In the genomic region with DNA sequence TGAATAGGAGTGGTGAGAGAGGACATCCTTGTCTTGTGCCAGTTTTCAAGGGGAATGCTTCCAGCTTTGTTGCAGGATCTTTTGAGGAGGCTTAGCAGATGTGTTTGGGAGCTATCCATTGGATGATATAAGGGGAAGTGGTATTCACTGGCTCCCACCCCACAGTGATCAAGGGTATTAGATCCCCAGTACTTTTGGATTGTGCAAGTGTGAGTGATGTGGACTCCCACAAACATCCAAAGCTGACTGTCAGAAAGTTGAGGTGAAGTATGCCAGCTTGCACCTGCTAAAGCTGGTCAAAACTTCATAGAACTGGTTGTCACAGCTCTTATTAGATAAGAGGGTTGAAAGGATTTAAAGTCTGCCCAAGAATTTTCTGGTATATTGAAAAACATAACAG, we compare ENCODE assay signal across 33 cellular contexts.
"Had no signal": no experiment of that assay in that cellular context is flagged by ENCODE, and none has a peak within 500 bp of the region (broad histone marks: within the 10 kb centered on the region; RNA-seq: fewer than 3 reads in every experiment).

No MANE protein-coding gene starts in this region.

- H3K4me3 ChIP-seq: esophagus muscularis mucosa, gastrocnemius medialis, heart left ventricle had no signal

- H3K27me3 ChIP-seq: brain microvascular endothelial cell, esophagus muscularis mucosa, foreskin keratinocyte, gastrocnemius medialis, heart left ventricle had no signal

- H3K9me3 Mint-ChIP-seq: activated CD4-positive, alpha-beta memory T cell treated with anti-CD3 and anti-CD28 coated beads for 36 hours; activated naive CD4-positive, alpha-beta T cell treated with anti-CD3 and anti-CD28 coated beads for 36 hours had no signal

- H3K27me3 Mint-ChIP-seq: activated CD4-positive, alpha-beta memory T cell treated with anti-CD3 and anti-CD28 coated beads for 36 hours; activated CD4-positive, alpha-beta T cell treated with anti-CD3 and anti-CD28 coated beads for 36 hours; activated CD4-positive, alpha-beta T cell treated with anti-CD3 and anti-CD28 coated beads, Interleukin-2, amount 10 ng/mL, durations not matched to agents 24 days and 14 days; activated CD8-positive, alpha-beta memory T cell treated with anti-CD3 and anti-CD28 coated beads, Interleukin-2, amount 10 ng/mL, durations not matched to agents 7 days and 5 days; activated naive CD8-positive, alpha-beta T cell; effector memory CD8-positive, alpha-beta T cell; T-helper 17 cell had no signal

- H3K9me3 ChIP-seq: esophagus muscularis mucosa, gastrocnemius medialis had no signal

- H3K27ac ChIP-seq: brain microvascular endothelial cell, esophagus muscularis mucosa, foreskin keratinocyte, gastrocnemius medialis, heart left ventricle had no signal

- ATAC-seq: activated CD4-positive, alpha-beta T cell treated with anti-CD3 and anti-CD28 coated beads for 36 hours; activated CD8-positive, alpha-beta memory T cell treated with anti-CD3 and anti-CD28 coated beads, Interleukin-2, amount 10 ng/mL, durations not matched to agents 7 days and 5 days; activated CD8-positive, alpha-beta T cell treated with anti-CD3 and anti-CD28 coated beads, Interleukin-2, amount 10 ng/mL, durations not matched to agents 7 days and 5 days; effector memory CD8-positive, alpha-beta T cell; foreskin keratinocyte; gastrocnemius medialis; heart left ventricle; T-helper 17 cell had no signal

- H3K4me1 Mint-ChIP-seq: activated CD8-positive, alpha-beta memory T cell treated with anti-CD3 and anti-CD28 coated beads, Interleukin-2, amount 10 ng/mL, durations not matched to agents 7 days and 5 days had no signal

- DNase-seq: activated CD4-positive, alpha-beta memory T cell treated with anti-CD3 and anti-CD28 coated beads for 36 hours; activated CD4-positive, alpha-beta T cell treated with anti-CD3 and anti-CD28 coated beads for 36 hours; activated CD4-positive, alpha-beta T cell treated with anti-CD3 and anti-CD28 coated beads, Interleukin-2, amount 10 ng/mL, durations not matched to agents 24 days and 14 days; activated CD4-positive, CD25-positive, alpha-beta regulatory T cell; activated CD4-positive, CD25-positive, alpha-beta regulatory T cell treated with anti-CD3 and anti-CD28 coated beads, Interleukin-2, amount 50 U/mL, for 72 hours; activated CD8-positive, alpha-beta memory T cell treated with anti-CD3 and anti-CD28 coated beads, Interleukin-2, amount 10 ng/mL, durations not matched to agents 7 days and 5 days; activated CD8-positive, alpha-beta memory T cell treated with anti-CD3 and anti-CD28 coated beads, Interleukin-2, amount 50 U/mL, for 4 hours; activated CD8-positive, alpha-beta T cell treated with anti-CD3 and anti-CD28 coated beads, Interleukin-2, amount 10 ng/mL, durations not matched to agents 7 days and 5 days; activated effector memory CD4-positive, alpha-beta T cell treated with anti-CD3 and anti-CD28 coated beads, Interleukin-2, amount 50 U/mL, for 16 hours; activated naive CD4-positive, alpha-beta T cell treated with anti-CD3 and anti-CD28 coated beads for 36 hours; activated T-cell treated with anti-CD3 and anti-CD28 coated beads, Interleukin-2, amount 50 U/mL, for 1 hour; activated T-cell treated with anti-CD3 and anti-CD28 coated beads, Interleukin-2, amount 50 U/mL, for 48 hours; amniotic stem cell; anterior cingulate cortex; brain microvascular endothelial cell; caudate nucleus; cortex of kidney; dermis blood vessel endothelial cell; effector CD4-positive, alpha-beta T cell; effector memory CD8-positive, alpha-beta T cell; erythroblast; foreskin keratinocyte; gastrocnemius medialis; glutamatergic neuron; heart left ventricle; T-helper 1 cell; T-helper 17 cell; T1000 had no signal

- H3K4me3 Mint-ChIP-seq: activated CD4-positive, alpha-beta memory T cell treated with anti-CD3 and anti-CD28 coated beads for 36 hours; activated CD4-positive, alpha-beta T cell treated with anti-CD3 and anti-CD28 coated beads for 36 hours; activated CD4-positive, alpha-beta T cell treated with anti-CD3 and anti-CD28 coated beads, Interleukin-2, amount 10 ng/mL, durations not matched to agents 24 days and 14 days; activated CD8-positive, alpha-beta memory T cell treated with anti-CD3 and anti-CD28 coated beads, Interleukin-2, amount 10 ng/mL, durations not matched to agents 7 days and 5 days; activated CD8-positive, alpha-beta T cell treated with anti-CD3 and anti-CD28 coated beads, Interleukin-2, amount 10 ng/mL, durations not matched to agents 7 days and 5 days; activated naive CD4-positive, alpha-beta T cell treated with anti-CD3 and anti-CD28 coated beads for 36 hours; activated naive CD8-positive, alpha-beta T cell; activated T-helper 1 cell treated with anti-CD3 and anti-CD28 coated beads, Interleukin-12 subunit alpha, Interleukin-12 subunit beta, Interleukin-2, Interleukin-4 antibody, amounts not matched to agents 30 ng/mL and 10 ng/mL and 1 ng/mL, durations not matched to agents 14 hours and 24 hours and 36 hours; effector memory CD8-positive, alpha-beta T cell; T-helper 17 cell; T-helper 2 cell treated with Interferon-gamma antibody and Interleukin-4, amounts not matched to agents 5 μg/mL and 100 μg/mL, for 36 hours had no signal

- H3K36me3 ChIP-seq: brain microvascular endothelial cell, esophagus muscularis mucosa, gastrocnemius medialis, heart left ventricle had no signal

- H3K4me1 ChIP-seq: esophagus muscularis mucosa, gastrocnemius medialis had no signal

- H3K27ac Mint-ChIP-seq: activated CD4-positive, alpha-beta memory T cell treated with anti-CD3 and anti-CD28 coated beads for 36 hours; activated CD4-positive, alpha-beta T cell treated with anti-CD3 and anti-CD28 coated beads, Interleukin-2, amount 10 ng/mL, durations not matched to agents 24 days and 14 days; activated CD8-positive, alpha-beta memory T cell treated with anti-CD3 and anti-CD28 coated beads, Interleukin-2, amount 10 ng/mL, durations not matched to agents 7 days and 5 days; activated CD8-positive, alpha-beta T cell treated with anti-CD3 and anti-CD28 coated beads, Interleukin-2, amount 10 ng/mL, durations not matched to agents 7 days and 5 days; activated naive CD4-positive, alpha-beta T cell treated with anti-CD3 and anti-CD28 coated beads for 36 hours; activated naive CD8-positive, alpha-beta T cell; activated T-helper 1 cell treated with anti-CD3 and anti-CD28 coated beads, Interleukin-12 subunit alpha, Interleukin-12 subunit beta, Interleukin-2, Interleukin-4 antibody, amounts not matched to agents 30 ng/mL and 10 ng/mL and 1 ng/mL, durations not matched to agents 14 hours and 24 hours and 36 hours; activated T-helper 2 cell treated with anti-CD3 and anti-CD28 coated beads, Interferon-gamma antibody, Interleukin-2, Interleukin-4, amounts not matched to agents 10 μg/mL and 5 μg/mL and 100 μg/mL, durations not matched to agents 14 hours and 24 hours and 36 hours; effector memory CD8-positive, alpha-beta T cell; T-helper 17 cell; T-helper 2 cell treated with Interferon-gamma antibody and Interleukin-4, amounts not matched to agents 5 μg/mL and 100 μg/mL, for 36 hours had no signal
